ENCODE assay signal across 10 cellular contexts in genomic region chr3:4845882-4846281, GRCh38.
DNase-seq lines count a peak whose midpoint lies in the region; ATAC-seq and TF ChIP-seq lines count a peak whose summit lies in the region.
"Had no signal": no experiment of that assay in that cellular context is flagged by ENCODE, and none has a peak within 500 bp of the region (broad histone marks: within the 10 kb centered on the region; RNA-seq: fewer than 3 reads in every experiment).

No MANE protein-coding gene starts in this region.

- H3K4me1 ChIP-seq in sigmoid colon: no peaks in the 10 kb centered on the region

- H3K27me3 ChIP-seq in sigmoid colon: no peaks in the 10 kb centered on the region

- DNase-seq in memory B cell (ENCODE audit: low spot score in 2 of 2): no peak
- no peak for DNase-seq in NCI-H128 (lab: John Stamatoyannopoulos, UW; ENCODE audit: unreplicated experiment)
- no peak for DNase-seq in SIG-M5 treated with dmso at 0.1 percent for 504 hours (lab: John Stamatoyannopoulos, UW; ENCODE audit: unreplicated experiment)
- DNase-seq in sigmoid colon: no peak
- DNase-seq in HK-2 (ENCODE audit: unreplicated experiment): no peak
- DNase-seq: NCI-H1105, SIG-M5 had no signal

- no peaks in the 10 kb centered on the region for H3K9me3 ChIP-seq in sigmoid colon

- no peak overlapping the region for H3K4me3 Mint-ChIP-seq in memory B cell

- peak; percentile 65 for ATAC-seq in GM18520 (IDR thresholded peaks at IDR 0.05; ENCODE audit: unreplicated experiment)
- peak; percentile 80 for ATAC-seq in GM21528 (IDR thresholded peaks at IDR 0.05; ENCODE audit: low FRiP score, unreplicated experiment)
- ATAC-seq in HG03354 (IDR thresholded peaks at IDR 0.05; ENCODE audit: poor library complexity, severe bottlenecking, unreplicated experiment): peak; percentile 79
- ATAC-seq in memory B cell (ENCODE audit: low read depth): peak; percentile 80

- no peak for TF ChIP-seq EP300 in sigmoid colon (IDR thresholded peaks at IDR 0.05)

- peaks cover 25% of the 10 kb centered on the region for H3K4me1 Mint-ChIP-seq in memory B cell

- H3K36me3 ChIP-seq in sigmoid colon: peaks cover 0 to 8% (median 0%) of the 10 kb centered on the region in 4 donors

- no peak for TF ChIP-seq CTCF in sigmoid colon (IDR thresholded peaks at IDR 0.05)

- H3K4me3 ChIP-seq in sigmoid colon: no peak overlapping the region

- peaks cover 22% of the 10 kb centered on the region for H3K36me3 Mint-ChIP-seq in memory B cell

- H3K27me3 Mint-ChIP-seq in memory B cell: no peaks in the 10 kb centered on the region

- H3K27ac Mint-ChIP-seq in memory B cell: peak overlapping the region; percentile 47

- TF ChIP-seq POLR2A in sigmoid colon (IDR thresholded peaks at IDR 0.05): no peak

- no peak overlapping the region for H3K27ac ChIP-seq in sigmoid colon

- no peaks in the 10 kb centered on the region for H3K9me3 Mint-ChIP-seq in memory B cell

- WGBS in sigmoid colon, 2 donors: 43 to 73% methylated on average over 3 of the region's 3 CpGs

- intact Hi-C loops in sigmoid colon (cut with DNase I): no loop called here
